24 cellular contexts compared by ENCODE assay signal in genomic region chr2:177881921-177882320, GRCh38.
"Had no signal": no experiment of that assay in that cellular context is flagged by ENCODE, and none has a peak within 500 bp of the region (broad histone marks: within the 10 kb centered on the region; RNA-seq: fewer than 3 reads in every experiment).

No MANE protein-coding gene starts in this region.

- H3K27me3 ChIP-seq: colonic mucosa, esophagus muscularis mucosa, ovary, sigmoid colon, suprapubic skin, transverse colon, upper lobe of right lung, uterus had no signal

- H3K4me1 Mint-ChIP-seq: central memory CD8-positive, alpha-beta T cell; memory B cell; natural killer cell; stimulated activated memory B cell treated with anti-CD40 and anti-IgM and Interleukin-4, amounts not matched to agents 10 μg/mL and 1 μg/mL and 100 μg/mL, for 72 hours had no signal

- ATAC-seq: foreskin keratinocyte; natural killer cell; stimulated activated memory B cell treated with anti-CD40 and anti-IgM and Interleukin-4, amounts not matched to agents 10 μg/mL and 1 μg/mL and 100 μg/mL, for 72 hours; upper lobe of right lung had no signal

- H3K4me3 ChIP-seq: colonic mucosa, esophagus muscularis mucosa, lung, ovary, sigmoid colon, skin epidermis, spleen, suprapubic skin, transverse colon, upper lobe of right lung, uterus had no signal

- FAIRE-seq: endothelial cell of umbilical vein, keratinocyte had no signal

- H3K36me3 ChIP-seq: colonic mucosa, esophagus muscularis mucosa, ovary, sigmoid colon, spleen, suprapubic skin, transverse colon, upper lobe of right lung, uterus had no signal

- H3K4me3 Mint-ChIP-seq: central memory CD8-positive, alpha-beta T cell; memory B cell; natural killer cell; stimulated activated memory B cell treated with anti-CD40 and anti-IgM and Interleukin-4, amounts not matched to agents 10 μg/mL and 1 μg/mL and 100 μg/mL, for 72 hours; stimulated activated naive CD8-positive, alpha-beta T cell treated with anti-CD3 and anti-CD28 coated beads, Interleukin-15, Interleukin-2, amounts not matched to agents 100 ng/mL and 50 ng/mL, for 24 hours had no signal

- H3K9me3 ChIP-seq: colonic mucosa, esophagus muscularis mucosa, ovary, sigmoid colon, suprapubic skin, transverse colon, upper lobe of right lung, uterus had no signal

- H3K4me1 ChIP-seq: colonic mucosa, esophagus muscularis mucosa, foreskin keratinocyte, spleen, upper lobe of right lung, uterus had no signal

- H3K36me3 Mint-ChIP-seq: memory B cell; natural killer cell; stimulated activated memory B cell treated with anti-CD40 and anti-IgM and Interleukin-4, amounts not matched to agents 10 μg/mL and 1 μg/mL and 100 μg/mL, for 72 hours had no signal

- H3K9me3 Mint-ChIP-seq: central memory CD8-positive, alpha-beta T cell; natural killer cell; stimulated activated memory B cell treated with anti-CD40 and anti-IgM and Interleukin-4, amounts not matched to agents 10 μg/mL and 1 μg/mL and 100 μg/mL, for 72 hours; stimulated activated naive CD8-positive, alpha-beta T cell treated with anti-CD3 and anti-CD28 coated beads, Interleukin-15, Interleukin-2, amounts not matched to agents 100 ng/mL and 50 ng/mL, for 24 hours had no signal

- DNase-seq: colonic mucosa; dermis blood vessel endothelial cell; effector memory CD4-positive, alpha-beta T cell; natural killer cell; occipital lobe; ovary; posterior cingulate gyrus; sigmoid colon; spleen; stimulated activated CD4-positive, alpha-beta T cell treated with anti-CD3 and anti-CD28 coated beads, Interleukin-4, amount 100 ng/mL, for 4 hours; transverse colon; upper lobe of right lung had no signal

- H3K27me3 Mint-ChIP-seq: stimulated activated memory B cell treated with anti-CD40 and anti-IgM and Interleukin-4, amounts not matched to agents 10 μg/mL and 1 μg/mL and 100 μg/mL, for 72 hours had no signal

- H3K27ac ChIP-seq: colonic mucosa, esophagus muscularis mucosa, foreskin keratinocyte, ovary, skin epidermis, spleen, suprapubic skin, transverse colon, upper lobe of right lung, uterus had no signal

- H3K27ac Mint-ChIP-seq: memory B cell; natural killer cell; stimulated activated memory B cell treated with anti-CD40 and anti-IgM and Interleukin-4, amounts not matched to agents 10 μg/mL and 1 μg/mL and 100 μg/mL, for 72 hours; stimulated activated naive CD8-positive, alpha-beta T cell treated with anti-CD3 and anti-CD28 coated beads, Interleukin-15, Interleukin-2, amounts not matched to agents 100 ng/mL and 50 ng/mL, for 24 hours had no signal
